ENCODE assay signal across 7 cellular contexts in genomic region chr10:24639124-24639523, GRCh38.
"Had no signal": no experiment of that assay in that cellular context is flagged by ENCODE, and none has a peak within 500 bp of the region (broad histone marks: within the 10 kb centered on the region; RNA-seq: fewer than 3 reads in every experiment).

No MANE protein-coding gene starts in this region.

- H3K9me3 Mint-ChIP-seq: IgD-negative memory B cell had no signal

- H3K4me2 ChIP-seq: KMS-11 had no signal

- DNase-seq: IMR-90, KBM-7, KG1 had no signal

- H3K36me3 Mint-ChIP-seq: IgD-negative memory B cell had no signal

- H3K27ac Mint-ChIP-seq: IgD-negative memory B cell had no signal

- H3K4me3 Mint-ChIP-seq: IgD-negative memory B cell had no signal

- H3K27me3 Mint-ChIP-seq: IgD-negative memory B cell had no signal

- FAIRE-seq: HTR-8/SVneo had no signal

- H3K9ac ChIP-seq: KMS-11 had no signal

- H3K27ac ChIP-seq: HL-60, KMS-11 had no signal

- H3K4me1 Mint-ChIP-seq: IgD-negative memory B cell had no signal
